ENCODE assay signal across 9 cellular contexts in genomic region chr3:149480326-149481017, GRCh38. TPM values are rescaled to one million over a fixed set of nuclear protein-coding genes. Genes with fewer than 3 reads are reported as not detected.
A peak's percentile ranks its signal among the peaks of the same experiment; 100 is the strongest.
DNase-seq lines count a peak whose midpoint lies in the region; ATAC-seq and TF ChIP-seq lines count a peak whose summit lies in the region.
"Had no signal": no experiment of that assay in that cellular context is flagged by ENCODE, and none has a peak within 500 bp of the region (broad histone marks: within the 10 kb centered on the region; RNA-seq: fewer than 3 reads in every experiment).

No MANE protein-coding gene starts in this region.

- POLR2A ChIA-PET in activated CD4-positive, alpha-beta T cell treated with anti-CD3 and anti-CD28 coated beads, Interleukin-2, amount 10 ng/mL, durations not matched to agents 7 days and 5 days (lab: Charles Lee), result no interaction called here

- no peaks in the 10 kb centered on the region for H3K4me1 Mint-ChIP-seq in activated CD4-positive, alpha-beta T cell treated with anti-CD3 and anti-CD28 coated beads, Interleukin-2, amount 10 ng/mL, durations not matched to agents 7 days and 5 days
- peaks cover 12% of the 10 kb centered on the region for H3K4me1 Mint-ChIP-seq in nephron progenitor cell

- H3K27me3 Mint-ChIP-seq in activated CD4-positive, alpha-beta T cell treated with anti-CD3 and anti-CD28 coated beads, Interleukin-2, amount 10 ng/mL, durations not matched to agents 7 days and 5 days, result peaks cover 6% of the 10 kb centered on the region
- H3K27me3 Mint-ChIP-seq in nephron progenitor cell (ENCODE audit: low read depth, poor library complexity), result peaks cover 2% of the 10 kb centered on the region

- no peak overlapping the region for H3K27ac Mint-ChIP-seq in activated CD4-positive, alpha-beta T cell treated with anti-CD3 and anti-CD28 coated beads, Interleukin-2, amount 10 ng/mL, durations not matched to agents 7 days and 5 days
- H3K27ac Mint-ChIP-seq in nephron progenitor cell, result no peak overlapping the region

- H3K4me3 ChIP-seq in fibroblast of pulmonary artery (replicated peaks; ENCODE audit: low read depth, low read length), result no peak overlapping the region

- H3K4me3 Mint-ChIP-seq in activated CD4-positive, alpha-beta T cell treated with anti-CD3 and anti-CD28 coated beads, Interleukin-2, amount 10 ng/mL, durations not matched to agents 7 days and 5 days, result no peak overlapping the region
- H3K4me3 Mint-ChIP-seq in nephron progenitor cell, result no peak overlapping the region

- TF ChIP-seq CTCF in fibroblast of pulmonary artery (IDR thresholded peaks at IDR 0.05; ENCODE audit: low read length, missing control alignments) (peak; percentile 94), nephron progenitor cell (IDR thresholded peaks at IDR 0.05) (peak; percentile 85)

- CTCF ChIA-PET in activated CD4-positive, alpha-beta T cell treated with anti-CD3 and anti-CD28 coated beads, Interleukin-2, amount 10 ng/mL, durations not matched to agents 7 days and 5 days (lab: Charles Lee), result interaction anchor here (0.6 kb wide), 1 partner anchor 800 kb away, joined by 3 read pairs; no protein-coding TSS in a partner anchor

- H3K9me3 Mint-ChIP-seq in activated CD4-positive, alpha-beta T cell treated with anti-CD3 and anti-CD28 coated beads, Interleukin-2, amount 10 ng/mL, durations not matched to agents 7 days and 5 days, result no peaks in the 10 kb centered on the region
- no peaks in the 10 kb centered on the region for H3K9me3 Mint-ChIP-seq in nephron progenitor cell

- ATAC-seq in GM19023 (IDR thresholded peaks at IDR 0.05; ENCODE audit: unreplicated experiment) (peak; percentile 99), HG03066 (IDR thresholded peaks at IDR 0.05; ENCODE audit: low read depth, unreplicated experiment) (peak; percentile 95)

- no peaks in the 10 kb centered on the region for H3K36me3 Mint-ChIP-seq in activated CD4-positive, alpha-beta T cell treated with anti-CD3 and anti-CD28 coated beads, Interleukin-2, amount 10 ng/mL, durations not matched to agents 7 days and 5 days (ENCODE audit: low read depth)
- H3K36me3 Mint-ChIP-seq in nephron progenitor cell (ENCODE audit: low read depth), result no peaks in the 10 kb centered on the region

- DNase-seq in CMK (ENCODE audit: low read depth), result peak; percentile 82
- DNase-seq in NCI-H2107 treated with DMSO at 0.1 percent for 48 hours (lab: John Stamatoyannopoulos, UW; ENCODE audit: unreplicated experiment), result peak; percentile 49
- peak; percentile 35 for DNase-seq in activated CD4-positive, alpha-beta T cell treated with anti-CD3 and anti-CD28 coated beads, Interleukin-2, amount 10 ng/mL, durations not matched to agents 7 days and 5 days
- peak; percentile 94 for DNase-seq in fibroblast of pulmonary artery (ENCODE audit: low read depth)
- peak; percentile 75 for DNase-seq in nephron progenitor cell
- peak; percentile 83 for DNase-seq in ureter (ENCODE audit: low spot score)

RNA-seq across cellular contexts. Expression of gene TM4SF4, which starts 6.0 kb away (rescaled TPM):
- total RNA-seq in activated CD4-positive, alpha-beta T cell treated with anti-CD3 and anti-CD28 coated beads, Interleukin-2, amount 10 ng/mL, durations not matched to agents 7 days and 5 days, result not detected
- not detected for total RNA-seq in ureter
- total RNA-seq: temporal lobe had no signal

Comparison
In these comparisons a context has a peak if more than half of its experiments do, and no peak if none do; other contexts are left out.
1. DNase-seq: peak in every context shown above with its lines; median percentile 94 in fibroblast of pulmonary artery; 83 in ureter; 82 in CMK; 75 in nephron progenitor cell; 49 in NCI-H2107 treated with DMSO at 0.1 percent for 48 hours; 35 in activated CD4-positive, alpha-beta T cell treated with anti-CD3 and anti-CD28 coated beads, Interleukin-2, amount 10 ng/mL, durations not matched to agents 7 days and 5 days.